In genomic region chr4:122224348-122224747, GRCh38 we compare ENCODE assay signal across 10 cellular contexts.
DNase-seq lines count a peak whose midpoint lies in the region; ATAC-seq, FAIRE-seq and TF ChIP-seq lines count a peak whose summit lies in the region.
"Had no signal": no experiment of that assay in that cellular context is flagged by ENCODE, and none has a peak within 500 bp of the region (broad histone marks: within the 10 kb centered on the region; RNA-seq: fewer than 3 reads in every experiment).

No MANE protein-coding gene starts in this region.

- H3K27ac ChIP-seq in A549 (no peak overlapping the region), OCI-LY3 (ENCODE audit: low read length) (no peak overlapping the region)
- H3K27ac ChIP-seq: thyroid gland had no signal

- 76% methylated on average over 4 of the region's 4 CpGs for WGBS in A549 (ENCODE audit: missing lambda C conversion rate)

- H3K4me3 ChIP-seq in A549: no peak overlapping the region
- no peak overlapping the region for H3K4me3 ChIP-seq in OCI-LY3 (ENCODE audit: low read length)
- H3K4me3 ChIP-seq in epithelial cell of proximal tubule (ENCODE audit: low read depth, low read length): no peak overlapping the region
- H3K4me3 ChIP-seq: thyroid gland had no signal

- no peak overlapping the region for H3K9ac ChIP-seq in OCI-LY3 (ENCODE audit: low read length)

- 0 out of 5 replicates have a peak, but pooled peaks of 1 of the 2 experiments have one; percentile 24 for TF ChIP-seq RAD21 in A549 (conservative IDR thresholded peaks at IDR 0.05 in 1 of 2, IDR thresholded peaks at IDR 0.05 in 1 of 2)

- no peaks in the 10 kb centered on the region for H3K79me2 ChIP-seq in OCI-LY3 (ENCODE audit: low read length)

- FAIRE-seq in A549 (lab: Jason Lieb, UNC): no peak
- FAIRE-seq: RCC 7860 had no signal

- H3K4me1 ChIP-seq in A549 (no peaks in the 10 kb centered on the region), OCI-LY3 (ENCODE audit: low read length) (no peaks in the 10 kb centered on the region)
- H3K4me1 ChIP-seq: thyroid gland had no signal

- H3K36me3 ChIP-seq in OCI-LY3 (replicated peaks; ENCODE audit: low read depth, low read length): no peaks in the 10 kb centered on the region

- H4K20me1 ChIP-seq in OCI-LY3 (ENCODE audit: insufficient read depth, low read length): no peaks in the 10 kb centered on the region

- ATAC-seq in A549 (peak; percentile 34 to 54; a peak in 1 of 6 replicates), GM21528 (IDR thresholded peaks at IDR 0.05; ENCODE audit: low FRiP score, unreplicated experiment) (no peak), Right ventricle myocardium superior (ENCODE audit: poor library complexity) (no peak)
- ATAC-seq in activated CD4-positive, CD25-positive, alpha-beta regulatory T cell treated with anti-CD3 and anti-CD28 coated beads, Interleukin-2, amount 50 U/mL, for 24 hours: no peak

- H3K4me2 ChIP-seq in A549 (no peak overlapping the region), OCI-LY3 (ENCODE audit: low read length) (no peak overlapping the region)

- TF ChIP-seq CTCF in A549 (IDR thresholded peaks at IDR 0.05) (no peak; the same call in 2 of the 3 replicates), OCI-LY3 (IDR thresholded peaks at IDR 0.05; ENCODE audit: low read depth, low read length) (peak; percentile 53), epithelial cell of proximal tubule (conservative IDR thresholded peaks at IDR 0.05; ENCODE audit: low read depth, low read length) (peak; percentile 50)

- H2AFZ ChIP-seq in OCI-LY3 (ENCODE audit: low read depth, low read length): no peak overlapping the region

- POLR2A ChIA-PET in A549 (lab: Yijun Ruan, JAX): no interaction called here

- DNase-seq in A549 (ENCODE audit: low read depth in 1 of 2, low spot score in 1 of 2): peak; percentile 0 to 14
- DNase-seq in GM03348 (ENCODE audit: low spot score): peak; percentile 5
- DNase-seq in epithelial cell of proximal tubule (ENCODE audit: low read depth): no peak
- DNase-seq in amygdala (lab: John Stamatoyannopoulos, UW): no peak
- no peak for DNase-seq in Right ventricle myocardium superior

- no peak for TF ChIP-seq POLR2A in A549 (IDR thresholded peaks at IDR 0.05; ENCODE audit: low read length)

- H3K9me3 ChIP-seq in A549 (no peaks in the 10 kb centered on the region), OCI-LY3 (ENCODE audit: insufficient read depth, low read length) (no peaks in the 10 kb centered on the region)
- H3K9me3 ChIP-seq: thyroid gland had no signal

- CTCF ChIA-PET in A549 (lab: Yijun Ruan, JAX): no interaction called here

- no peak for TF ChIP-seq EP300 in A549 (IDR thresholded peaks at IDR 0.05)

- intact Hi-C loops in Right ventricle myocardium superior (cut with DNase I): loop anchor here (5.0 kb wide), 1 partner anchor 227 kb away; no protein-coding TSS in a partner anchor

- no peaks in the 10 kb centered on the region for H3K27me3 ChIP-seq in OCI-LY3 (ENCODE audit: low read depth, low read length)
- H3K27me3 ChIP-seq: thyroid gland had no signal

TF ChIP-seq in A549, 52 proteins besides CTCF, POLR2A, EP300 and RAD21:
- no peak for TF ChIP-seq POLR2AphosphoS2 (conservative IDR thresholded peaks at IDR 0.05; ENCODE audit: low read length)
- TF ChIP-seq BCL3 (IDR thresholded peaks at IDR 0.05): no peak
- no peak for TF ChIP-seq FOSL2 (IDR thresholded peaks at IDR 0.05)
- TF ChIP-seq FOSL2 (CRISPR knock-in tag; IDR thresholded peaks at IDR 0.05): no peak
- no peak for TF ChIP-seq FOXS1 (CRISPR knock-in tag; IDR thresholded peaks at IDR 0.05)
- TF ChIP-seq CHD4 (IDR thresholded peaks at IDR 0.05; ENCODE audit: borderline replicate concordance): no peak
- no peak for TF ChIP-seq MAX (IDR thresholded peaks at IDR 0.05)
- no peak for TF ChIP-seq ATOH8 (CRISPR knock-in tag; IDR thresholded peaks at IDR 0.05; ENCODE audit: low read depth)
- TF ChIP-seq ESRRA (IDR thresholded peaks at IDR 0.05; ENCODE audit: borderline replicate concordance, low read length): no peak
- TF ChIP-seq EHF (CRISPR knock-in tag; IDR thresholded peaks at IDR 0.05): no peak
- TF ChIP-seq CEBPB (IDR thresholded peaks at IDR 0.05): no peak
- TF ChIP-seq HOXB5 (CRISPR knock-in tag; IDR thresholded peaks at IDR 0.05): no peak
- TF ChIP-seq EHMT2 (IDR thresholded peaks at IDR 0.05; ENCODE audit: low read depth): no peak
- TF ChIP-seq ELK1 (IDR thresholded peaks at IDR 0.05; ENCODE audit: low read depth, low read length): no peak
TF ChIP-seq in A549: peak in this region for 0.

Comparison
In these comparisons a context has a peak if more than half of its experiments do, and no peak if none do; other contexts are left out.
1. ATAC-seq: peak in A549 (2 of 2); none in GM21528 (single experiment), activated CD4-positive, CD25-positive, alpha-beta regulatory T cell treated with anti-CD3 and anti-CD28 coated beads, Interleukin-2, amount 50 U/mL, for 24 hours (0 of 2) and Right ventricle myocardium superior (single experiment).
2. DNase-seq: peak in A549 (2 of 2) and GM03348 (single experiment); none in epithelial cell of proximal tubule (single experiment), amygdala (0 of 56) and Right ventricle myocardium superior (single experiment).